Comparison of ENCODE assay signal across 1 cellular context in the genomic region with DNA sequence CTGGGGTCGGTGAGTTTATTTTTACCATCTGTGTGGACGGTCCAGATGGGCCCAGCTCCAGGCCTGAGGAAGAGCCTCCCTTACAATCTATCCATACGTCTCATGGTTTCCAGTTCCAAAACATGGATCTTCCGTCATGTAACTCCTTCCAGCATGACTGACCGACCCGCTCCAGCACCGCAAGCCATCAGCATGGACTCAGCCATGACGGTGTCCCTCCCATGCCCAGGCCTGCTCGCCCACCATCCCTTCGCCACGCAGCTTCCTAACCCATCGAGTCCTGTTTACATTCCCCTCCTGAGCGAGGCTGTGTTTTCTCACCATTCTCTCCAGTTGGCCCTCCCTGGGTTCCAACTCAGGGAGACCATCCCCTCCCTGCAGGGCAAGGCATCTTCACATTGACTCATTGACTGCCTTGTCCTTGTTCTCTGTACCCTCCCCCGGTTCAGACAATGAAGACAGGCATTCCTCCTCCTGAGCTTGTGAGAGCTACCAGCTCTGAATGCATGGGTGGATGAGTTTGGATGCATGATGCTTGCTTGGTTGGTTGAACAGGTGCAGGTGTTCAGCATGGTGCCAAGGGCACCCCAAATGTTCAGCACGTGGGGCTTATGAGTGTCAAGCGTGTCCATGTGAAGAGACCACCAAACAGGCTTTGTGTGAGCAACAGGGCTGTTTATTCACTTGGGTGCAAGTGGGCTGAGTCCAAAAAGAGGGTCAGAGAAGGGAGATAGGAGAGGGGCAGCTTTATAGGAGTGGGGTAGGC.
TF ChIP-seq lines count a peak whose summit lies in the region.

No MANE protein-coding gene starts in this region.

TF ChIP-seq in HepG2, 621 proteins besides CTCF, POLR2A, EP300 and RAD21:
- TF ChIP-seq, protein P1, sequence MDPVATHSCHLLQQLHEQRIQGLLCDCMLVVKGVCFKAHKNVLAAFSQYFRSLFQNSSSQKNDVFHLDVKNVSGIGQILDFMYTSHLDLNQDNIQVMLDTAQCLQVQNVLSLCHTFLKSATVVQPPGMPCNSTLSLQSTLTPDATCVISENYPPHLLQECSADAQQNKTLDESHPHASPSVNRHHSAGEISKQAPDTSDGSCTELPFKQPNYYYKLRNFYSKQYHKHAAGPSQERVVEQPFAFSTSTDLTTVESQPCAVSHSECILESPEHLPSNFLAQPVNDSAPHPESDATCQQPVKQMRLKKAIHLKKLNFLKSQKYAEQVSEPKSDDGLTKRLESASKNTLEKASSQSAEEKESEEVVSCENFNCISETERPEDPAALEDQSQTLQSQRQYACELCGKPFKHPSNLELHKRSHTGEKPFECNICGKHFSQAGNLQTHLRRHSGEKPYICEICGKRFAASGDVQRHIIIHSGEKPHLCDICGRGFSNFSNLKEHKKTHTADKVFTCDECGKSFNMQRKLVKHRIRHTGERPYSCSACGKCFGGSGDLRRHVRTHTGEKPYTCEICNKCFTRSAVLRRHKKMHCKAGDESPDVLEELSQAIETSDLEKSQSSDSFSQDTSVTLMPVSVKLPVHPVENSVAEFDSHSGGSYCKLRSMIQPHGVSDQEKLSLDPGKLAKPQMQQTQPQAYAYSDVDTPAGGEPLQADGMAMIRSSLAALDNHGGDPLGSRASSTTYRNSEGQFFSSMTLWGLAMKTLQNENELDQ (CRISPR knock-in tag; IDR thresholded peaks at IDR 0.05; ENCODE audit: borderline replicate concordance) = no peak
- peak; percentile 37; the same call in 1 of the 2 replicates for TF ChIP-seq ZNF768 (CRISPR knock-in tag; IDR thresholded peaks at IDR 0.05)
- TF ChIP-seq, protein P2, sequence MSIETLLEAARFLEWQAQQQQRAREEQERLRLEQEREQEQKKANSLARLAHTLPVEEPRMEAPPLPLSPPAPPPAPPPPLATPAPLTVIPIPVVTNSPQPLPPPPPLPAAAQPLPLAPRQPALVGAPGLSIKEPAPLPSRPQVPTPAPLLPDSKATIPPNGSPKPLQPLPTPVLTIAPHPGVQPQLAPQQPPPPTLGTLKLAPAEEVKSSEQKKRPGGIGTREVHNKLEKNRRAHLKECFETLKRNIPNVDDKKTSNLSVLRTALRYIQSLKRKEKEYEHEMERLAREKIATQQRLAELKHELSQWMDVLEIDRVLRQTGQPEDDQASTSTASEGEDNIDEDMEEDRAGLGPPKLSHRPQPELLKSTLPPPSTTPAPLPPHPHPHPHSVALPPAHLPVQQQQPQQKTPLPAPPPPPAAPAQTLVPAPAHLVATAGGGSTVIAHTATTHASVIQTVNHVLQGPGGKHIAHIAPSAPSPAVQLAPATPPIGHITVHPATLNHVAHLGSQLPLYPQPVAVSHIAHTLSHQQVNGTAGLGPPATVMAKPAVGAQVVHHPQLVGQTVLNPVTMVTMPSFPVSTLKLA (IDR thresholded peaks at IDR 0.05) = peak; percentile 63
TF ChIP-seq in HepG2: peak in this region for 2.
